10 cellular contexts compared by ENCODE assay signal in the genomic region with DNA sequence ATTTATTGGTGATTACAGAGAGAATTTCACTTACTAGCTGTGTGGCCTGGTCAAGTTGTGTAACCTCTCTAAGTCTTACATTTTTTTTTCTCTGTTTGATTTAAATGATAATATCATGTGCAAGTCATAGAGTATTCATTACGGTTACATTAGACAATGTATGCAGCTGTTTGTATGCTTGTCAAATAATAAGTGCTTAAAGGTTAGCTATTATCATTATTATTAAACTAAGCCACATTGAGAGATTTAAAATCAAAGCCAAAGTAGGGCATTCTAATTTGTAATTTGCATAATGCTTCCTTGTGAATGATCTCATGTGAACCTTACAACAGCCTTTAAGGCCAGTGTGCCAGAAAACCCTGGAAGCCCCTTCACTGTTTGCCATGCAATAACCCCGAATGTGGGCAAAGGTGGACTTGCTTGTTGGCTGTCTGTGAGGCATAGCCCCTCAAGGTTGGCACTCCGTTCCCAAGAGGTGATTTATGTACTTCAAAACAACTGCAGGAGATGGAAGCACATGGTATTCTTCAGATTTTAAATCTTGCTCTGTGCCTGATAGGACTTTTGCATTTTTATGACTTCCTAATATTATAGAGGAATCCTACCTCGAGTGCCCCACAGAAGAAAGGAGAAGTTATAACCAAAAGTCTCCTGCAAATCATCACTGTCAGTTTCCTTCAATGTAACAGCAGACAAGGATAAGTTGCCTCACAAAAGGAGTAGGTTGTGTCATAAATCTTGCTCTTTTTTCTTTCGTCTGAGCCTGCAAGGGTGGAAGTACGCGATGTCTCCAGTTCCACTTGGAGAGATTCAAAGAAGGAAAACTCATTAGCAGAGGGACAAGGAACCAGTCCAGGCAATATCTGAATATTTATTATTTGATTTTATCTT.
A peak's percentile ranks its signal among the peaks of the same experiment; 100 is the strongest.
DNase-seq lines count a peak whose midpoint lies in the region; ATAC-seq and TF ChIP-seq lines count a peak whose summit lies in the region.
"Had no signal": no experiment of that assay in that cellular context is flagged by ENCODE, and none has a peak within 500 bp of the region (broad histone marks: within the 10 kb centered on the region; RNA-seq: fewer than 3 reads in every experiment).

No MANE protein-coding gene starts in this region.

- no peaks in the 10 kb centered on the region for H3K9me3 Mint-ChIP-seq in brain
- no peaks in the 10 kb centered on the region for H3K9me3 Mint-ChIP-seq in nephron progenitor cell
- H3K9me3 Mint-ChIP-seq: CD8-positive, alpha-beta T cell had no signal

- TF ChIP-seq CTCF in brain (conservative IDR thresholded peaks at IDR 0.05) (no peak), nephron progenitor cell (IDR thresholded peaks at IDR 0.05) (no peak)

- H3K4me1 Mint-ChIP-seq in brain: peaks cover 31% of the 10 kb centered on the region
- H3K4me1 Mint-ChIP-seq in nephron progenitor cell: peaks cover 45% of the 10 kb centered on the region

- H3K36me3 Mint-ChIP-seq in brain: peaks cover 4% of the 10 kb centered on the region
- H3K36me3 Mint-ChIP-seq in nephron progenitor cell (ENCODE audit: low read depth): no peaks in the 10 kb centered on the region
- H3K36me3 Mint-ChIP-seq: CD8-positive, alpha-beta T cell had no signal

- H3K4me3 Mint-ChIP-seq in brain (peak overlapping the region in 1 of 5 experiments; percentile 64), nephron progenitor cell (peak overlapping the region; percentile 41)
- H3K4me3 Mint-ChIP-seq: CD8-positive, alpha-beta T cell had no signal

- H3K27ac Mint-ChIP-seq in brain: peak overlapping the region in 4 of 5 experiments; percentile 6 to 93 (median 56)
- H3K27ac Mint-ChIP-seq in nephron progenitor cell: peak overlapping the region; percentile 8
- H3K27ac Mint-ChIP-seq: CD8-positive, alpha-beta T cell had no signal

- H3K27me3 Mint-ChIP-seq in brain (peaks cover 3% of the 10 kb centered on the region), nephron progenitor cell (ENCODE audit: low read depth, poor library complexity) (no peaks in the 10 kb centered on the region)

- no peak for ATAC-seq in GM19463 (IDR thresholded peaks at IDR 0.05; ENCODE audit: unreplicated experiment)
- ATAC-seq: CD8-positive, alpha-beta T cell had no signal

- DNase-seq in DMS53 (lab: John Stamatoyannopoulos, UW): peak; percentile 76
- peak; percentile 34 to 44 for DNase-seq in NCI-H187 (lab: John Stamatoyannopoulos, UW)
- no peak for DNase-seq in nephron progenitor cell
- no peak for DNase-seq in islet precursor cell
- DNase-seq in NCI-H345 treated with DMSO at 0.1 percent for 48 hours (lab: John Stamatoyannopoulos, UW; ENCODE audit: unreplicated experiment): no peak
- DNase-seq in activated T-cell treated with anti-CD3 and anti-CD28 coated beads, Interleukin-2, amount 50 U/mL, for 1 hour: no peak
- DNase-seq: CD8-positive, alpha-beta T cell; stimulated activated CD8-positive, alpha-beta memory T cell treated with anti-CD3 and anti-CD28 coated beads, Interleukin-4, amount 100 ng/mL, for 48 hours had no signal

Comparison
In these comparisons a context has a peak if more than half of its experiments do, and no peak if none do; other contexts are left out.
1. DNase-seq: peak in DMS53 (single experiment) and NCI-H187 (2 of 2); none in nephron progenitor cell (single experiment), islet precursor cell (single experiment), NCI-H345 treated with DMSO at 0.1 percent for 48 hours (single experiment) and activated T-cell treated with anti-CD3 and anti-CD28 coated beads, Interleukin-2, amount 50 U/mL, for 1 hour (single experiment).